In genomic region chr19:437027-437426, GRCh38 we compare ENCODE assay signal across 26 cellular contexts. TPM values are rescaled to one million over a fixed set of nuclear protein-coding genes. Genes with fewer than 3 reads are reported as not detected.
DNase-seq lines count a peak whose midpoint lies in the region; ATAC-seq and TF ChIP-seq lines count a peak whose summit lies in the region.
"Had no signal": no experiment of that assay in that cellular context is flagged by ENCODE, and none has a peak within 500 bp of the region (broad histone marks: within the 10 kb centered on the region; RNA-seq: fewer than 3 reads in every experiment).

No MANE protein-coding gene starts in this region.

- H3K27me3 ChIP-seq in tibial artery: peaks cover 0 to 50% of the 10 kb centered on the region in 2 donors
- H3K27me3 ChIP-seq: BLaER1 had no signal

- H3K4me3 Mint-ChIP-seq in brain (no peak overlapping the region), glutamatergic neuron (ENCODE audit: unreplicated experiment) (peak overlapping the region; percentile 51), progenitor cell of endocrine pancreas (ENCODE audit: low read depth) (no peak overlapping the region)
- H3K4me3 Mint-ChIP-seq: CD4-positive, CD25-positive, alpha-beta regulatory T cell; H9; HFFc6 had no signal

- no peak overlapping the region for H3K4me3 ChIP-seq in tibial artery
- H3K4me3 ChIP-seq: BLaER1, GM23248, PC-9 had no signal

- H3K27ac Mint-ChIP-seq in brain (peak overlapping the region; percentile 48 to 92 (median 73)), glutamatergic neuron (ENCODE audit: unreplicated experiment) (peak overlapping the region; percentile 14), progenitor cell of endocrine pancreas (peak overlapping the region; percentile 83)
- H3K27ac Mint-ChIP-seq: H9, HFFc6 had no signal

- H3K36me3 ChIP-seq in tibial artery: peaks cover 0 to 5% (median 0%) of the 10 kb centered on the region in 3 donors
- H3K36me3 ChIP-seq: BLaER1 had no signal

- no peaks in the 10 kb centered on the region for H3K4me1 ChIP-seq in tibial artery

- no peak for ATAC-seq in HG02870 (IDR thresholded peaks at IDR 0.05; ENCODE audit: unreplicated experiment)
- ATAC-seq: Right ventricle myocardium inferior had no signal

- peak; percentile 94 for DNase-seq in NCI-H526 treated with DMSO at 0.1 percent for 48 hours (lab: John Stamatoyannopoulos, UW)
- DNase-seq in glutamatergic neuron: no peak
- DNase-seq in progenitor cell of endocrine pancreas (ENCODE audit: low spot score, unreplicated experiment): no peak
- DNase-seq in tibial artery: no peak
- no peak for DNase-seq in DMS79 (lab: John Stamatoyannopoulos, UW)
- DNase-seq: CD4-positive, CD25-positive, alpha-beta regulatory T cell; DMS153; GM23248; H9; HFFc6; IMR-90; MM.1S; NCI-H2029 treated with DMSO at 0.1 percent for 48 hours; NCI-H2227 treated with DMSO at 0.1 percent for 48 hours; NCI-H510A; NCI-H748 treated with DMSO at 0.1 percent for 48 hours; PC-9 had no signal

- H3K36me3 Mint-ChIP-seq in brain (peaks cover 25% of the 10 kb centered on the region), glutamatergic neuron (ENCODE audit: unreplicated experiment) (peaks cover 12% of the 10 kb centered on the region), progenitor cell of endocrine pancreas (ENCODE audit: insufficient read depth) (peaks cover 6% of the 10 kb centered on the region)
- H3K36me3 Mint-ChIP-seq: CD4-positive, CD25-positive, alpha-beta regulatory T cell had no signal

- H3K9me3 ChIP-seq in tibial artery: no peaks in the 10 kb centered on the region
- H3K9me3 ChIP-seq: BLaER1 had no signal

- TF ChIP-seq CTCF in brain (conservative IDR thresholded peaks at IDR 0.05) (no peak), glutamatergic neuron (IDR thresholded peaks at IDR 0.05; ENCODE audit: partially characterized antibody, unreplicated experiment) (no peak), progenitor cell of endocrine pancreas (IDR thresholded peaks at IDR 0.05; ENCODE audit: unreplicated experiment) (no peak), tibial artery (IDR thresholded peaks at IDR 0.05) (no peak)

- intact Hi-C loops in tibial artery (cut with DNase I; ENCODE audit: low total_unique reads): no loop called here

- no peak overlapping the region for H3K27ac ChIP-seq in tibial artery
- H3K27ac ChIP-seq: BLaER1, GM23248, KMS-11, PC-9 had no signal

- H3K4me1 Mint-ChIP-seq in brain (peaks cover 23% of the 10 kb centered on the region), glutamatergic neuron (ENCODE audit: low read depth, unreplicated experiment) (peaks cover 12% of the 10 kb centered on the region), progenitor cell of endocrine pancreas (ENCODE audit: low read depth) (no peaks in the 10 kb centered on the region)
- H3K4me1 Mint-ChIP-seq: CD4-positive, CD25-positive, alpha-beta regulatory T cell had no signal

- H3K9me3 Mint-ChIP-seq in brain (peaks cover 0 to 4% (median 0%) of the 10 kb centered on the region in 5 experiments), glutamatergic neuron (ENCODE audit: unreplicated experiment) (peaks cover 10% of the 10 kb centered on the region), progenitor cell of endocrine pancreas (ENCODE audit: low read depth) (no peaks in the 10 kb centered on the region)

- peaks cover 3% of the 10 kb centered on the region for H3K27me3 Mint-ChIP-seq in brain
- H3K27me3 Mint-ChIP-seq in glutamatergic neuron (ENCODE audit: unreplicated experiment): peaks cover 6% of the 10 kb centered on the region
- H3K27me3 Mint-ChIP-seq in progenitor cell of endocrine pancreas: no peaks in the 10 kb centered on the region

RNA-seq across cellular contexts. Expression of gene SHC2, which starts 23.8 kb away (rescaled TPM):
- polyA plus RNA-seq in brain (ENCODE audit: insufficient read depth, low read depth, low replicate concordance): 89.9 TPM
- total RNA-seq in glutamatergic neuron (ENCODE audit: unreplicated experiment) (343 TPM), progenitor cell of endocrine pancreas (159 TPM in 2 replicates)
- total RNA-seq: CD4-positive, CD25-positive, alpha-beta regulatory T cell; GM23248; HFFc6; IMR-90; RPMI7951 had no signal
- polyA plus RNA-seq: CD4-positive, CD25-positive, alpha-beta regulatory T cell; GM23248 had no signal

RNA-seq across cellular contexts. Expression of gene C2CD4C, which starts 28.1 kb away (rescaled TPM):
- 24.7 TPM for polyA plus RNA-seq in brain (ENCODE audit: insufficient read depth, low read depth, low replicate concordance)
- total RNA-seq in glutamatergic neuron (ENCODE audit: unreplicated experiment) (9.6 TPM), progenitor cell of endocrine pancreas (13.2 and 13.8 TPM in 2 replicates)
- total RNA-seq: CD4-positive, CD25-positive, alpha-beta regulatory T cell; Daoy; HFFc6; RPMI7951 had no signal
- polyA plus RNA-seq: CD4-positive, CD25-positive, alpha-beta regulatory T cell had no signal

RNA-seq across cellular contexts. Expression of gene MADCAM1, which starts 59.3 kb away (rescaled TPM):
- polyA plus RNA-seq in brain (ENCODE audit: insufficient read depth, low read depth, low replicate concordance): 3.4 TPM
- 1.7 TPM for total RNA-seq in glutamatergic neuron (ENCODE audit: unreplicated experiment)
- 0.77 and 1.0 TPM in 2 replicates for total RNA-seq in progenitor cell of endocrine pancreas
- total RNA-seq: Daoy, IMR-90, SK-MEL-5 had no signal
- polyA plus RNA-seq: AG04450 had no signal

Comparison
In these comparisons a context has a peak if more than half of its experiments do, and no peak if none do; other contexts are left out.
1. H3K27ac Mint-ChIP-seq: peak in every context shown above with its lines; median percentile 83 in progenitor cell of endocrine pancreas; 73 in brain; 14 in glutamatergic neuron.